In genomic region chr19:1265611-1266115, GRCh38 we compare ENCODE assay signal across 8 cellular contexts. TPM values are rescaled to one million over a fixed set of nuclear protein-coding genes. Genes with fewer than 3 reads are reported as not detected.
DNase-seq lines count a peak whose midpoint lies in the region; TF ChIP-seq lines count a peak whose summit lies in the region.

No MANE protein-coding gene starts in this region.

- H3K4me1 ChIP-seq in tibial artery, result peaks cover 13 to 81% (median 68%) of the 10 kb centered on the region in 4 donors

- intact Hi-C loops in tibial artery (cut with DNase I; ENCODE audit: low total_unique reads), result no loop called here

- H3K27me3 ChIP-seq in tibial artery, result no peaks in the 10 kb centered on the region

- no peak for TF ChIP-seq CTCF in tibial artery (IDR thresholded peaks at IDR 0.05)

- no peaks in the 10 kb centered on the region for H3K9me3 ChIP-seq in tibial artery

- H3K4me3 ChIP-seq in tibial artery, result peak overlapping the region; percentile 50 to 68

- peak overlapping the region; percentile 83 to 84 for H3K27ac ChIP-seq in tibial artery

- no peaks in the 10 kb centered on the region for H3K36me3 ChIP-seq in tibial artery

- DNase-seq in NCI-H82 (lab: John Stamatoyannopoulos, UW) (peak; percentile 46), NCI-H82 treated with DMSO at 0.1 percent for 48 hours (lab: John Stamatoyannopoulos, UW; ENCODE audit: unreplicated experiment) (no peak), SW480 (ENCODE audit: low spot score) (peak; percentile 75), dedifferentiated amniotic fluid mesenchymal stem cell (ENCODE audit: extremely low spot score) (peak; percentile 69), lung microvascular endothelial cell (ENCODE audit: low read depth in 2 of 2) (peak; percentile 55 to 61), tibial artery (peak; percentile 85 to 95), NCI-H1436 treated with DMSO at 0.1 percent for 48 hours (lab: John Stamatoyannopoulos, UW) (no peak), NCI-H2081 treated with DMSO at 0.1 percent for 48 hours (lab: John Stamatoyannopoulos, UW) (no peak)

RNA-seq across cellular contexts. Expression of gene CIRBP, which starts 3.5 kb away (rescaled TPM):
- 95.4 and 115 TPM in 2 replicates for total RNA-seq in lung microvascular endothelial cell

RNA-seq across cellular contexts. Expression of gene FAM174C, which starts 9.7 kb away (rescaled TPM):
- 16.9 and 17.0 TPM in 2 replicates for total RNA-seq in lung microvascular endothelial cell

RNA-seq across cellular contexts. Expression of gene MIDN, which starts 17.3 kb away (rescaled TPM):
- total RNA-seq in lung microvascular endothelial cell, result 3.2 and 5.4 TPM in 2 replicates

RNA-seq across cellular contexts. Expression of gene EFNA2, which starts 20.0 kb away (rescaled TPM):
- under 0.01 TPM in 1 of 2 replicates, not detected in the other for total RNA-seq in lung microvascular endothelial cell

RNA-seq across cellular contexts. Expression of gene ATP5F1D, which starts 24.1 kb away (rescaled TPM):
- total RNA-seq in lung microvascular endothelial cell, result 15.7 and 16.3 TPM in 2 replicates

Comparison
In these comparisons a context has a peak if more than half of its experiments do, and no peak if none do; other contexts are left out.
1. DNase-seq: peak in NCI-H82 (single experiment), SW480 (single experiment), dedifferentiated amniotic fluid mesenchymal stem cell (single experiment), lung microvascular endothelial cell (2 of 2) and tibial artery (2 of 2); none in NCI-H82 treated with DMSO at 0.1 percent for 48 hours (single experiment), NCI-H1436 treated with DMSO at 0.1 percent for 48 hours (single experiment) and NCI-H2081 treated with DMSO at 0.1 percent for 48 hours (single experiment).